Comparison of ENCODE assay signal across 1 cellular context in the genomic region with DNA sequence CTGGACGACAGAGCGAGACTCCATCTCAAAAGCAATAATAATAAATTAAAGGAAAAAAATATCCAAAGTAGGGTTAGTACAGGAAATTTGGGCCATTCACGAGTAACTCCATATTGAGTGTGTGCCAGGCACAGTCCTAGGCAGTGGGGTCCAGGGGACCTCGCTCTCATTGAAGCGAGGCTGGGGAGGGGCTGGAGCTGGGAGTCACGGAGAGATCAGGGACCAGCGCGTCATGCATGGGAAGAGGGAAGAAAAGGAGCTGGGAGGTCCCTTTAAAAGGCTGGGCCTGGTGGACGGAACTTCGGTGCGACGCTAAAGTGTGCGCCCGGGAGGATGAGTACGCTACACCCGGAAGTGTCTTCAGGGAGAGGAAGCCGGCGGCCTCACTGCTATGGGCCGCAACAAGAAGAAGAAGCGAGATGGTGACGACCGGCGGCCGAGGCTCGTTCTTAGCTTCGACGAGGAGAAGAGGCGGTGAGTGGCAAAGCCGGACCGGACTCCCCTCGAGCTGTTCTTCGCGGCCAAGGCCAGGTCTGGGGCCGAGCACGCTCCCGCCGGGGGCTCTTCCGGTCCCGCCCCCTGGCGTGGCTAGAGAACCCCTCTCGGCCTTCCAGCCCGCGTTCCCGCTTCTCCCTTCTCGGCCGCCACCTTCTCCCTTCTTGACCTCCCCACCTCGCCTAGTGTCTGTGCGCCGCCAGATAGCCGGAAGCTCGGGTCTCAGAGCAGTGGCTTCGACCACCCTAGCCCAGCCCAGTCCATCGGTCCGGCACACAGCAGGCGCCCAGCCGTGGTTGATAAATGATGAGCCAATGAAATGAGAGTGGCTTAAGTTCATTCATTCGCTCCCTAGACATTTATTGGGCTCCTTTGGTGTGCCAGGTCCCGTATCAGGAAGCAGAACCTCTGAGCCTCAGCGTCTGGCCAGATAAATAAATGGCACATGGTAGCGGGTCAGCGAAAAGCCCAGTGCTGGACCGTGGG.
TF ChIP-seq lines count a peak whose summit lies in the region.

A gene with protein sequence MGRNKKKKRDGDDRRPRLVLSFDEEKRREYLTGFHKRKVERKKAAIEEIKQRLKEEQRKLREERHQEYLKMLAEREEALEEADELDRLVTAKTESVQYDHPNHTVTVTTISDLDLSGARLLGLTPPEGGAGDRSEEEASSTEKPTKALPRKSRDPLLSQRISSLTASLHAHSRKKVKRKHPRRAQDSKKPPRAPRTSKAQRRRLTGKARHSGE (plus strand): TSS at position 342 of the 981 bp plus-strand sequence. CDS start 50 bp downstream, at position 392.

TF ChIP-seq in Ishikawa, 13 proteins besides CTCF, POLR2A, EP300 and RAD21 (continued from another document):
- peak; percentile 50; the same call in 1 of the 2 replicates for TF ChIP-seq TCF12 (IDR thresholded peaks at IDR 0.05; ENCODE audit: low read depth)
- TF ChIP-seq TAF1 (IDR thresholded peaks at IDR 0.05; ENCODE audit: low read depth): peak; percentile 90
- no peak for TF ChIP-seq NFIC (IDR thresholded peaks at IDR 0.05)
- TF ChIP-seq YY1 (IDR thresholded peaks at IDR 0.05; ENCODE audit: low read depth): peak; percentile 50; the same call in 1 of the 2 replicates
- TF ChIP-seq, protein P1, sequence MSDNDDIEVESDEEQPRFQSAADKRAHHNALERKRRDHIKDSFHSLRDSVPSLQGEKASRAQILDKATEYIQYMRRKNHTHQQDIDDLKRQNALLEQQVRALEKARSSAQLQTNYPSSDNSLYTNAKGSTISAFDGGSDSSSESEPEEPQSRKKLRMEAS (IDR thresholded peaks at IDR 0.05): peak; percentile 92
TF ChIP-seq in Ishikawa: peak in this region for 6.
